ENCODE assay signal across 1 cellular context in genomic region chr14:58587271-58587670, GRCh38.
TF ChIP-seq lines count a peak whose summit lies in the region.

No MANE protein-coding gene starts in this region.

TF ChIP-seq in SK-N-SH, 30 proteins besides CTCF, POLR2A, EP300 and RAD21:
- TF ChIP-seq, protein P1, sequence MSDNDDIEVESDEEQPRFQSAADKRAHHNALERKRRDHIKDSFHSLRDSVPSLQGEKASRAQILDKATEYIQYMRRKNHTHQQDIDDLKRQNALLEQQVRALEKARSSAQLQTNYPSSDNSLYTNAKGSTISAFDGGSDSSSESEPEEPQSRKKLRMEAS (IDR thresholded peaks at IDR 0.05; ENCODE audit: low read depth), result no peak
- no peak for TF ChIP-seq MEF2A (IDR thresholded peaks at IDR 0.05; ENCODE audit: borderline replicate concordance, low read depth)
- TF ChIP-seq TCF12 (IDR thresholded peaks at IDR 0.05), result peak; percentile 66
- 0 out of 2 replicates have a peak, but pooled peaks have one; percentile 3 for TF ChIP-seq JUND (IDR thresholded peaks at IDR 0.05)
- TF ChIP-seq NFIC (IDR thresholded peaks at IDR 0.05; ENCODE audit: borderline replicate concordance), result peak; percentile 77
- TF ChIP-seq ELF1 (IDR thresholded peaks at IDR 0.05), result no peak
- no peak for TF ChIP-seq POLR2AphosphoS5 (IDR thresholded peaks at IDR 0.05; ENCODE audit: low read depth, low read length)
- TF ChIP-seq FOXJ3 (CRISPR knock-in tag; IDR thresholded peaks at IDR 0.05), result no peak
- TF ChIP-seq, protein P2, sequence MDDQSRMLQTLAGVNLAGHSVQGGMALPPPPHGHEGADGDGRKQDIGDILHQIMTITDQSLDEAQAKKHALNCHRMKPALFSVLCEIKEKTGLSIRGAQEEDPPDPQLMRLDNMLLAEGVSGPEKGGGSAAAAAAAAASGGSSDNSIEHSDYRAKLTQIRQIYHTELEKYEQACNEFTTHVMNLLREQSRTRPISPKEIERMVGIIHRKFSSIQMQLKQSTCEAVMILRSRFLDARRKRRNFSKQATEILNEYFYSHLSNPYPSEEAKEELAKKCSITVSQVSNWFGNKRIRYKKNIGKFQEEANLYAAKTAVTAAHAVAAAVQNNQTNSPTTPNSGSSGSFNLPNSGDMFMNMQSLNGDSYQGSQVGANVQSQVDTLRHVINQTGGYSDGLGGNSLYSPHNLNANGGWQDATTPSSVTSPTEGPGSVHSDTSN (IDR thresholded peaks at IDR 0.05), result peak; percentile 44; the same call in 1 of the 2 replicates
- TF ChIP-seq RFX5 (IDR thresholded peaks at IDR 0.05; ENCODE audit: low read length), result no peak
- peak; percentile 46; the same call in 1 of the 2 replicates for TF ChIP-seq FOSL2 (IDR thresholded peaks at IDR 0.05; ENCODE audit: borderline replicate concordance, low read depth)
- TF ChIP-seq EZH2phosphoT487 (IDR thresholded peaks at IDR 0.05; ENCODE audit: borderline replicate concordance, low read depth), result no peak
- TF ChIP-seq, protein P3, sequence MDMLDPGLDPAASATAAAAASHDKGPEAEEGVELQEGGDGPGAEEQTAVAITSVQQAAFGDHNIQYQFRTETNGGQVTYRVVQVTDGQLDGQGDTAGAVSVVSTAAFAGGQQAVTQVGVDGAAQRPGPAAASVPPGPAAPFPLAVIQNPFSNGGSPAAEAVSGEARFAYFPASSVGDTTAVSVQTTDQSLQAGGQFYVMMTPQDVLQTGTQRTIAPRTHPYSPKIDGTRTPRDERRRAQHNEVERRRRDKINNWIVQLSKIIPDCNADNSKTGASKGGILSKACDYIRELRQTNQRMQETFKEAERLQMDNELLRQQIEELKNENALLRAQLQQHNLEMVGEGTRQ (IDR thresholded peaks at IDR 0.05; ENCODE audit: borderline replicate concordance, low read depth, low read length), result no peak
